ENCODE assay signal across 14 cellular contexts in genomic region chr5:73303139-73304079, GRCh38.
DNase-seq lines count a peak whose midpoint lies in the region; ATAC-seq and TF ChIP-seq lines count a peak whose summit lies in the region.
"Had no signal": no experiment of that assay in that cellular context is flagged by ENCODE, and none has a peak within 500 bp of the region (broad histone marks: within the 10 kb centered on the region; RNA-seq: fewer than 3 reads in every experiment).

No MANE protein-coding gene starts in this region.

- no peaks in the 10 kb centered on the region for H3K79me1 ChIP-seq in neuronal stem cell (ENCODE audit: low read depth, low read length)

- H3K27me3 ChIP-seq in Caco-2 (replicated peaks; ENCODE audit: control insufficient read depth, insufficient read depth, low read length) (no peaks in the 10 kb centered on the region), hepatocyte (peaks cover 99% of the 10 kb centered on the region), neuronal stem cell (ENCODE audit: control insufficient read depth in 3 of 3, insufficient read depth in 3 of 3, low read depth in 1 of 3, low read length in 3 of 3) (peaks cover 35 to 93% (median 92%) of the 10 kb centered on the region in 3 experiments)

- H3K9ac ChIP-seq in neuronal stem cell (ENCODE audit: low read depth, low read length, poor library complexity): no peak overlapping the region

- H3K36me3 ChIP-seq in Caco-2 (ENCODE audit: control insufficient read depth, insufficient read depth, low read length) (no peaks in the 10 kb centered on the region), hepatocyte (replicated peaks; ENCODE audit: insufficient read depth, low read depth) (no peaks in the 10 kb centered on the region), neuronal stem cell (replicated peaks in 1 of 2; ENCODE audit: control insufficient read depth in 2 of 2, insufficient read depth in 2 of 2, low read length in 2 of 2) (no peaks in the 10 kb centered on the region)

- no peak overlapping the region for H3K4ac ChIP-seq in neuronal stem cell (ENCODE audit: low read length)

- H3K4me1 Mint-ChIP-seq in Caco-2 (ENCODE audit: low read depth, unreplicated experiment) (no peaks in the 10 kb centered on the region), WTC11 (peaks cover 56% of the 10 kb centered on the region)
- H3K4me1 Mint-ChIP-seq in activated CD4-positive, alpha-beta T cell treated with anti-CD3 and anti-CD28 coated beads, Interleukin-2, amount 10 ng/mL, durations not matched to agents 24 days and 14 days: no peaks in the 10 kb centered on the region
- H3K4me1 Mint-ChIP-seq in effector memory CD8-positive, alpha-beta T cell (ENCODE audit: low read depth in 2 of 2): peaks cover 15 to 16% of the 10 kb centered on the region in 2 donors

- DNase-seq in Caco-2: no peak
- DNase-seq in WTC11 (ENCODE audit: low spot score): peak; percentile 76
- peak; percentile 39 for DNase-seq in hepatocyte (ENCODE audit: low spot score)
- peak; percentile 31 for DNase-seq in neuronal stem cell (ENCODE audit: low spot score)
- DNase-seq in activated CD4-positive, alpha-beta T cell treated with anti-CD3 and anti-CD28 coated beads, Interleukin-2, amount 10 ng/mL, durations not matched to agents 24 days and 14 days: no peak
- DNase-seq in GM03348 (ENCODE audit: low spot score): no peak
- DNase-seq in effector memory CD8-positive, alpha-beta T cell: no peak
- DNase-seq: activated CD4-positive, alpha-beta T cell treated with anti-CD3 and anti-CD28 coated beads, Interleukin-2, amount 50 U/mL, for 48 hours; activated naive CD8-positive, alpha-beta T cell treated with anti-CD3 and anti-CD28 coated beads for 36 hours; CD4-positive, CD25-positive, alpha-beta regulatory T cell; NK-92 treated with Interleukin-12 subunit alpha and Interleukin-12 subunit beta, amount 100 ng/mL, for 24 hours; SW 1271 had no signal

- H2AFZ ChIP-seq in hepatocyte (no peak overlapping the region), neuronal stem cell (ENCODE audit: low read length) (peak overlapping the region; percentile 19)

- H3K27ac ChIP-seq in hepatocyte: no peak overlapping the region
- no peak overlapping the region for H3K27ac ChIP-seq in neuronal stem cell (replicated peaks; ENCODE audit: low read length)
- H3K27ac ChIP-seq: HL-60 had no signal

- TF ChIP-seq CTCF in Caco-2 (IDR thresholded peaks at IDR 0.05; ENCODE audit: insufficient read depth in 1 of 2, low read depth in 1 of 2, low read length in 1 of 2, severe bottlenecking in 1 of 2, unreplicated experiment in 1 of 2) (peak in 1 of 2 experiments; percentile 9), WTC11 (IDR thresholded peaks at IDR 0.05) (0 out of 2 replicates have a peak, but pooled peaks have one; percentile 23), hepatocyte (IDR thresholded peaks at IDR 0.05; ENCODE audit: poor library complexity) (peak; percentile 34)

- H3K4me3 ChIP-seq in Caco-2 (ENCODE audit: low read depth, low read length) (peak overlapping the region; percentile 39), hepatocyte (no peak overlapping the region), neuronal stem cell (ENCODE audit: low read length in 2 of 2) (no peak overlapping the region)

- H4K8ac ChIP-seq in neuronal stem cell (ENCODE audit: low read depth, low read length): no peak overlapping the region

- POLR2A ChIA-PET in Caco-2 (lab: Charles Lee) (no interaction called here), WTC11 (lab: Charles Lee) (interaction anchor here (1.0 kb wide), 1 partner anchor 87 kb away, joined by 3 read pairs; no protein-coding TSS in a partner anchor)

- no peaks in the 10 kb centered on the region for H4K20me1 ChIP-seq in hepatocyte (ENCODE audit: insufficient read depth, poor library complexity, severe bottlenecking)

- CTCF ChIA-PET in Caco-2 (lab: Charles Lee): interaction anchor here (0.9 to 2.4 kb wide), 2 partner anchors 87 to 148 kb away, joined by 4 to 6 read pairs; no protein-coding TSS in a partner anchor
- CTCF ChIA-PET in WTC11 (lab: Charles Lee): interaction anchor here (0.7 to 5.1 kb wide), 39 partner anchors 9 to 266 kb away, joined by 3 to 92 read pairs (median 4); partner anchors contain the start of gene FOXD1

- no peak overlapping the region for H2BK12ac ChIP-seq in neuronal stem cell (ENCODE audit: low read length)

- intact Hi-C loops in Caco-2 (cut with micrococcal nuclease; ENCODE audit: unreplicated experiment): loop anchor here (5.0 kb wide), 1 partner anchor 149 kb away; no protein-coding TSS in a partner anchor
- intact Hi-C loops in activated CD4-positive, alpha-beta T cell treated with anti-CD3 and anti-CD28 coated beads, Interleukin-2, amount 10 ng/mL, durations not matched to agents 24 days and 14 days (cut with micrococcal nuclease): loop anchor here (2.0 kb wide), 1 partner anchor 77 kb away; no protein-coding TSS in a partner anchor

- no peak overlapping the region for H3K14ac ChIP-seq in neuronal stem cell (ENCODE audit: low read length)

- H2BK15ac ChIP-seq in neuronal stem cell (ENCODE audit: low read length): no peak overlapping the region

- H3K79me2 ChIP-seq in hepatocyte: no peaks in the 10 kb centered on the region

- no peak overlapping the region for H2BK120ac ChIP-seq in neuronal stem cell (ENCODE audit: low read depth, low read length)

- peak overlapping the region; percentile 36 for H2AK5ac ChIP-seq in neuronal stem cell (ENCODE audit: low read depth, low read length)

- WGBS in hepatocyte (ENCODE audit: low lambda C conversion rate, missing lambda C conversion rate): 8% methylated on average over 67 of the region's 77 CpGs
- WGBS in neuronal stem cell (ENCODE audit: extremely low coverage in 2 of 2, insufficient read length in 2 of 2, insufficient replicate concordance in 1 of 2), 2 donors: no CpG with 5 or more reads among the region's 77 CpGs

- H2BK5ac ChIP-seq in neuronal stem cell (ENCODE audit: low read length): no peak overlapping the region

- peak overlapping the region; percentile 44 for H3K18ac ChIP-seq in neuronal stem cell (ENCODE audit: low read length)

- ATAC-seq in WTC11 (peak; percentile 64), HG02870 (IDR thresholded peaks at IDR 0.05; ENCODE audit: unreplicated experiment) (no peak)
- ATAC-seq in effector memory CD8-positive, alpha-beta T cell (replicated peaks): no peak

- no peaks in the 10 kb centered on the region for H3K9me3 Mint-ChIP-seq in Caco-2 (ENCODE audit: unreplicated experiment)
- no peaks in the 10 kb centered on the region for H3K9me3 Mint-ChIP-seq in WTC11
- peaks cover 17% of the 10 kb centered on the region for H3K9me3 Mint-ChIP-seq in activated CD4-positive, alpha-beta T cell treated with anti-CD3 and anti-CD28 coated beads, Interleukin-2, amount 10 ng/mL, durations not matched to agents 24 days and 14 days
- H3K9me3 Mint-ChIP-seq in effector memory CD8-positive, alpha-beta T cell: peaks cover 0 to 2% of the 10 kb centered on the region in 2 donors

- H3K4me2 ChIP-seq in hepatocyte (peak overlapping the region; percentile 74), neuronal stem cell (ENCODE audit: insufficient read depth, low read length, poor library complexity, severe bottlenecking) (peak overlapping the region; percentile 64)

- peaks cover 9% of the 10 kb centered on the region for H3K27me3 Mint-ChIP-seq in Caco-2 (ENCODE audit: insufficient read depth, unreplicated experiment)
- peaks cover 100% of the 10 kb centered on the region for H3K27me3 Mint-ChIP-seq in WTC11 (ENCODE audit: low read depth)
- H3K27me3 Mint-ChIP-seq in activated CD4-positive, alpha-beta T cell treated with anti-CD3 and anti-CD28 coated beads, Interleukin-2, amount 10 ng/mL, durations not matched to agents 24 days and 14 days: peaks cover 81% of the 10 kb centered on the region
- peaks cover 95 to 100% of the 10 kb centered on the region in 2 donors for H3K27me3 Mint-ChIP-seq in effector memory CD8-positive, alpha-beta T cell

- H3K4me3 Mint-ChIP-seq in Caco-2 (ENCODE audit: unreplicated experiment) (peak overlapping the region; percentile 18), WTC11 (peak overlapping the region; percentile 73)
- no peak overlapping the region for H3K4me3 Mint-ChIP-seq in activated CD4-positive, alpha-beta T cell treated with anti-CD3 and anti-CD28 coated beads, Interleukin-2, amount 10 ng/mL, durations not matched to agents 24 days and 14 days
- peak overlapping the region in 1 of 2 donors; percentile 38 for H3K4me3 Mint-ChIP-seq in effector memory CD8-positive, alpha-beta T cell
- H3K4me3 Mint-ChIP-seq: activated naive CD8-positive, alpha-beta T cell treated with anti-CD3 and anti-CD28 coated beads for 36 hours had no signal

- H3K9me3 ChIP-seq in Caco-2: no peaks in the 10 kb centered on the region
- H3K9me3 ChIP-seq in hepatocyte (ENCODE audit: low read depth): no peaks in the 10 kb centered on the region
- no peaks in the 10 kb centered on the region for H3K9me3 ChIP-seq in neuronal stem cell (replicated peaks in 1 of 2; ENCODE audit: control insufficient read depth in 2 of 2, insufficient read depth in 1 of 2, low read depth in 1 of 2, low read length in 2 of 2)

- H3K23ac ChIP-seq in neuronal stem cell (ENCODE audit: low read depth, low read length, poor library complexity): peak overlapping the region; percentile 85

- H3K27ac Mint-ChIP-seq in Caco-2 (ENCODE audit: unreplicated experiment): no peak overlapping the region
- H3K27ac Mint-ChIP-seq in WTC11: no peak overlapping the region
- no peak overlapping the region for H3K27ac Mint-ChIP-seq in activated CD4-positive, alpha-beta T cell treated with anti-CD3 and anti-CD28 coated beads, Interleukin-2, amount 10 ng/mL, durations not matched to agents 24 days and 14 days
- H3K27ac Mint-ChIP-seq in effector memory CD8-positive, alpha-beta T cell: no peak overlapping the region
- H3K27ac Mint-ChIP-seq: activated naive CD8-positive, alpha-beta T cell treated with anti-CD3 and anti-CD28 coated beads for 36 hours had no signal

- H3K4me1 ChIP-seq in Caco-2 (no peaks in the 10 kb centered on the region), hepatocyte (ENCODE audit: insufficient read depth) (peaks cover 21% of the 10 kb centered on the region), neuronal stem cell (ENCODE audit: control insufficient read depth in 2 of 2, insufficient read depth in 1 of 2, low read depth in 1 of 2, low read length in 2 of 2) (peaks cover 0 to 3% of the 10 kb centered on the region in 2 donors)

- H4K91ac ChIP-seq in neuronal stem cell (ENCODE audit: low read depth, low read length, poor library complexity): no peak overlapping the region

- BruUV-seq in Caco-2 (replicated peaks; lab: Mats Ljungman, UMichigan): no TSS peak

- no peaks in the 10 kb centered on the region for H3K36me3 Mint-ChIP-seq in Caco-2 (ENCODE audit: insufficient read depth, unreplicated experiment)
- H3K36me3 Mint-ChIP-seq in WTC11: no peaks in the 10 kb centered on the region
- H3K36me3 Mint-ChIP-seq in activated CD4-positive, alpha-beta T cell treated with anti-CD3 and anti-CD28 coated beads, Interleukin-2, amount 10 ng/mL, durations not matched to agents 24 days and 14 days (ENCODE audit: low read depth): peaks cover 2% of the 10 kb centered on the region
- H3K36me3 Mint-ChIP-seq in effector memory CD8-positive, alpha-beta T cell (ENCODE audit: insufficient read depth): peaks cover 13% of the 10 kb centered on the region
- H3K36me3 Mint-ChIP-seq: CD4-positive, CD25-positive, alpha-beta regulatory T cell had no signal

- no peaks in the 10 kb centered on the region for H3K9me2 ChIP-seq in hepatocyte (replicated peaks; ENCODE audit: insufficient read depth)

TF ChIP-seq in WTC11, 78 proteins besides CTCF, POLR2A, EP300 and RAD21 (continues in another document):
- peak; percentile 53; the same call in 1 of the 2 replicates for TF ChIP-seq ZBTB21 (CRISPR knock-in tag; IDR thresholded peaks at IDR 0.05; ENCODE audit: borderline replicate concordance)

Comparison
In these comparisons a context has a peak if more than half of its experiments do, and no peak if none do; other contexts are left out.
1. DNase-seq: peak in WTC11 (single experiment), hepatocyte (single experiment) and neuronal stem cell (single experiment); none in Caco-2 (0 of 2), activated CD4-positive, alpha-beta T cell treated with anti-CD3 and anti-CD28 coated beads, Interleukin-2, amount 10 ng/mL, durations not matched to agents 24 days and 14 days (single experiment), GM03348 (single experiment) and effector memory CD8-positive, alpha-beta T cell (0 of 3).